26 cellular contexts compared by ENCODE assay signal in genomic region chr10:8275911-8276310, GRCh38.
"Had no signal": no experiment of that assay in that cellular context is flagged by ENCODE, and none has a peak within 500 bp of the region (broad histone marks: within the 10 kb centered on the region; RNA-seq: fewer than 3 reads in every experiment).

No MANE protein-coding gene starts in this region.

- H3K27me3 ChIP-seq: vagina had no signal

- H3K4me3 ChIP-seq: cardiac muscle cell, lower lobe of right lung, thoracic aorta, vagina had no signal

- H3K4me1 ChIP-seq: lower lobe of right lung, vagina had no signal

- H3K36me3 ChIP-seq: cardiac muscle cell, lower lobe of right lung, thoracic aorta, vagina had no signal

- ATAC-seq: activated CD8-positive, alpha-beta memory T cell treated with anti-CD3 and anti-CD28 coated beads, Interleukin-2, amount 10 ng/mL, durations not matched to agents 7 days and 5 days; activated CD8-positive, alpha-beta T cell treated with anti-CD3 and anti-CD28 coated beads for 36 hours; activated naive CD8-positive, alpha-beta T cell treated with anti-CD3 and anti-CD28 coated beads, Interleukin-2, amount 50 U/mL, for 24 hours; left lobe of liver; lower lobe of right lung; sciatic nerve; stimulated activated effector memory CD8-positive, alpha-beta T cell treated with anti-CD3 and anti-CD28 coated beads, Interleukin-12 subunit alpha, Interleukin-12 subunit beta, amount 100 ng/mL, for 72 hours had no signal

- H3K27ac ChIP-seq: cardiac muscle cell, epithelial cell of prostate, lower lobe of right lung, thoracic aorta, vagina, VCaP had no signal

- DNase-seq: activated CD4-positive, alpha-beta T cell treated with anti-CD3 and anti-CD28 coated beads, Interleukin-2, amount 10 ng/mL, durations not matched to agents 7 days and 5 days; activated CD4-positive, CD25-positive, alpha-beta regulatory T cell treated with anti-CD3 and anti-CD28 coated beads, Interleukin-2, amount 50 U/mL, for 72 hours; activated CD8-positive, alpha-beta memory T cell treated with anti-CD3 and anti-CD28 coated beads, Interleukin-2, amount 10 ng/mL, durations not matched to agents 7 days and 5 days; activated CD8-positive, alpha-beta T cell treated with anti-CD3 and anti-CD28 coated beads for 36 hours; activated gamma-delta T cell; activated naive CD4-positive, alpha-beta T cell treated with anti-CD3 and anti-CD28 coated beads, Interleukin-2, amount 50 U/mL, for 16 hours; activated naive CD8-positive, alpha-beta T cell treated with anti-CD3 and anti-CD28 coated beads, Interleukin-2, amount 50 U/mL, for 24 hours; activated T-cell treated with anti-CD3 and anti-CD28 coated beads for 4 hours; cortex of kidney; foreskin fibroblast; kidney; lower lobe of right lung; mesendoderm; naive B cell; occipital lobe; posterior cingulate gyrus; small intestine; stimulated activated CD4-positive, alpha-beta T cell treated with anti-CD3 and anti-CD28 coated beads, Interleukin-2, amount 100 ng/mL, for 24 hours had no signal

- H3K9me3 ChIP-seq: lower lobe of right lung, thoracic aorta, vagina had no signal
